In the genomic region with DNA sequence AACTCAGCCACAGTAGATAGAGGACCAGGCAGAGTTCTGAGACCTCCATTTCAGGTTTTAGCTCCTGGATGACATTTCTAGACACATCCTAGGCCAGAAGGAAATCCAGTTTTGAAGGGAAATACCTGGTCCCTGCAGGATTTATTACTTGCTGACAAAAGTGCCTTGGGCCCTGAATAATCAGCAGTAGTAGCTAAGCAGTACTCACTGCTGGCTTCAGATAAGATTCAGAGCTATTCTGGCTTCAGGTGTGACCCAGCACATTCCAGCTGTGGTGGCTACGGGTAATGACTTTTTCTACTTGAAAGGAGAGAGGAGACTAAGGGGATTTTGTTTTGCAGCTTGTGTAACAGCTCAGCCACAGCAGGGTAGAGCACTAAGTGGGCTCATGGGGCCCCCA, we compare ENCODE assay signal across 16 cellular contexts. TPM values are rescaled to one million over a fixed set of nuclear protein-coding genes. Genes with fewer than 3 reads are reported as not detected.
A peak's percentile ranks its signal among the peaks of the same experiment; 100 is the strongest.
DNase-seq lines count a peak whose midpoint lies in the region; ATAC-seq and TF ChIP-seq lines count a peak whose summit lies in the region.
"Had no signal": no experiment of that assay in that cellular context is flagged by ENCODE, and none has a peak within 500 bp of the region (broad histone marks: within the 10 kb centered on the region; RNA-seq: fewer than 3 reads in every experiment).

No MANE protein-coding gene starts in this region.

- H3K36me3 Mint-ChIP-seq in endodermal cell (ENCODE audit: low read depth): peaks cover 2% of the 10 kb centered on the region
- H3K36me3 Mint-ChIP-seq in activated naive CD4-positive, alpha-beta T cell treated with anti-CD3 and anti-CD28 coated beads, Interleukin-2, amount 50 U/mL, for 72 hours: peaks cover 47 to 53% of the 10 kb centered on the region in 2 donors

- peak overlapping the region; percentile 64 for H3K9ac ChIP-seq in endodermal cell (ENCODE audit: extremely low read depth, low read length, poor library complexity, severe bottlenecking)
- H3K9ac ChIP-seq: BLaER1 had no signal

- H3K27me3 Mint-ChIP-seq in endodermal cell (ENCODE audit: insufficient read depth): no peaks in the 10 kb centered on the region
- H3K27me3 Mint-ChIP-seq: CD8-positive, alpha-beta memory T cell had no signal

- H3K4me3 ChIP-seq in endodermal cell (ENCODE audit: low read length): peak overlapping the region; percentile 59
- H3K4me3 ChIP-seq: BLaER1, HAP-1 had no signal

- intact Hi-C loops in Right ventricle myocardium superior (cut with DNase I): no loop called here
- intact Hi-C loops in cardiac septum (cut with DNase I): no loop called here

- 31 to 50% methylated on average over 1 of the region's 1 CpG for WGBS in endodermal cell (ENCODE audit: insufficient coverage in 1 of 2, insufficient read length in 1 of 2), 2 experiments

- peaks cover 11% of the 10 kb centered on the region for H3K9me3 ChIP-seq in endodermal cell (ENCODE audit: control insufficient read depth, low read length)
- H3K9me3 ChIP-seq: HAP-1 had no signal

- no peaks in the 10 kb centered on the region for H3K36me3 ChIP-seq in endodermal cell (ENCODE audit: control insufficient read depth, insufficient read depth, low read length)
- H3K36me3 ChIP-seq: HAP-1 had no signal

- peak overlapping the region; percentile 6 for H3K27ac ChIP-seq in endodermal cell (ENCODE audit: low read depth, low read length)
- H3K27ac ChIP-seq: BLaER1, HL-60 had no signal

- H3K4me1 Mint-ChIP-seq in endodermal cell: peaks cover 34% of the 10 kb centered on the region

- H3K9me3 Mint-ChIP-seq in endodermal cell: peaks cover 10% of the 10 kb centered on the region
- H3K9me3 Mint-ChIP-seq in activated naive CD4-positive, alpha-beta T cell treated with anti-CD3 and anti-CD28 coated beads, Interleukin-2, amount 50 U/mL, for 72 hours: peaks cover 22 to 32% of the 10 kb centered on the region in 2 donors

- peak overlapping the region; percentile 28 for H3K4me3 Mint-ChIP-seq in endodermal cell
- H3K4me3 Mint-ChIP-seq: CD8-positive, alpha-beta memory T cell had no signal

- DNase-seq in Right ventricle myocardium superior (no peak), cardiac septum (ENCODE audit: low spot score) (no peak), endodermal cell (peak; percentile 65), left kidney (ENCODE audit: low read depth, low spot score) (peak; percentile 5), renal cortical epithelial cell (ENCODE audit: low read depth) (peak; percentile 33), NCI-H82 (lab: John Stamatoyannopoulos, UW) (no peak), mesenteric fat pad (ENCODE audit: low spot score) (no peak)
- no peak for DNase-seq in activated naive CD4-positive, alpha-beta T cell treated with anti-CD3 and anti-CD28 coated beads, Interleukin-2, amount 50 U/mL, for 72 hours (ENCODE audit: low spot score in 2 of 2)
- DNase-seq: 8988T; AML-193; CD8-positive, alpha-beta memory T cell; DMS53; GOT3 had no signal

- peak overlapping the region; percentile 91 for H3K27ac Mint-ChIP-seq in endodermal cell
- H3K27ac Mint-ChIP-seq in activated naive CD4-positive, alpha-beta T cell treated with anti-CD3 and anti-CD28 coated beads, Interleukin-2, amount 50 U/mL, for 72 hours: no peak overlapping the region
- H3K27ac Mint-ChIP-seq: CD8-positive, alpha-beta memory T cell had no signal

- no peak for TF ChIP-seq CTCF in endodermal cell (conservative IDR thresholded peaks at IDR 0.05)

- no peaks in the 10 kb centered on the region for H3K27me3 ChIP-seq in endodermal cell (ENCODE audit: control insufficient read depth, insufficient read depth, low read length, poor library complexity, severe bottlenecking)
- H3K27me3 ChIP-seq: BLaER1 had no signal

- peak; percentile 45 for ATAC-seq in Right ventricle myocardium superior (ENCODE audit: poor library complexity)
- ATAC-seq in activated naive CD4-positive, alpha-beta T cell treated with anti-CD3 and anti-CD28 coated beads, Interleukin-2, amount 50 U/mL, for 72 hours: no peak

- H3K4me1 ChIP-seq in endodermal cell (ENCODE audit: control insufficient read depth, insufficient read depth, low read length): peaks cover 11% of the 10 kb centered on the region
- H3K4me1 ChIP-seq: BLaER1, HAP-1 had no signal

RNA-seq across cellular contexts. Expression of a gene that starts 34.0 kb away (rescaled TPM):
- 41.2 TPM for total RNA-seq in Right ventricle myocardium superior
- 27.1 TPM for total RNA-seq in cardiac septum
- total RNA-seq in endodermal cell: 10 to 100 TPM; 20.5 to 23.0 TPM
- polyA plus RNA-seq in endodermal cell (2013, experiment 1 of 2): 34.6 TPM
- polyA plus RNA-seq in endodermal cell (2013, experiment 2 of 2): 45.3 TPM
- 19.5 and 35.9 TPM in 2 replicates for total RNA-seq in renal cortical epithelial cell
- 10 to 100 TPM; 18.4 to 30.5 TPM for total RNA-seq in activated naive CD4-positive, alpha-beta T cell treated with anti-CD3 and anti-CD28 coated beads, Interleukin-2, amount 50 U/mL, for 72 hours
- 36.2 TPM for total RNA-seq in mesenteric fat pad

RNA-seq across cellular contexts. Expression of a gene that starts 34.1 kb away (rescaled TPM):
- total RNA-seq in Right ventricle myocardium superior: 5.1 TPM
- total RNA-seq in cardiac septum: 4.6 TPM
- 10 to 100 TPM; 14.7 to 19.2 TPM for total RNA-seq in endodermal cell
- 23.8 TPM for polyA plus RNA-seq in endodermal cell (2013, experiment 1 of 2)
- polyA plus RNA-seq in endodermal cell (2013, experiment 2 of 2): 21.2 TPM
- total RNA-seq in renal cortical epithelial cell: 26.4 and 38.0 TPM in 2 replicates
- 10 to 100 TPM in 1 of 2 donors, 1 to 10 TPM in 1; 7.0 to 10.5 TPM for total RNA-seq in activated naive CD4-positive, alpha-beta T cell treated with anti-CD3 and anti-CD28 coated beads, Interleukin-2, amount 50 U/mL, for 72 hours
- total RNA-seq in mesenteric fat pad: 8.0 TPM

Comparison
In these comparisons a context has a peak if more than half of its experiments do, and no peak if none do; other contexts are left out.
1. DNase-seq: peak in endodermal cell (single experiment), left kidney (single experiment) and renal cortical epithelial cell (single experiment); none in Right ventricle myocardium superior (single experiment), cardiac septum (single experiment), NCI-H82 (single experiment), activated naive CD4-positive, alpha-beta T cell treated with anti-CD3 and anti-CD28 coated beads, Interleukin-2, amount 50 U/mL, for 72 hours (0 of 2) and mesenteric fat pad (single experiment).